ENCODE assay signal across 1 cellular context in the genomic region with DNA sequence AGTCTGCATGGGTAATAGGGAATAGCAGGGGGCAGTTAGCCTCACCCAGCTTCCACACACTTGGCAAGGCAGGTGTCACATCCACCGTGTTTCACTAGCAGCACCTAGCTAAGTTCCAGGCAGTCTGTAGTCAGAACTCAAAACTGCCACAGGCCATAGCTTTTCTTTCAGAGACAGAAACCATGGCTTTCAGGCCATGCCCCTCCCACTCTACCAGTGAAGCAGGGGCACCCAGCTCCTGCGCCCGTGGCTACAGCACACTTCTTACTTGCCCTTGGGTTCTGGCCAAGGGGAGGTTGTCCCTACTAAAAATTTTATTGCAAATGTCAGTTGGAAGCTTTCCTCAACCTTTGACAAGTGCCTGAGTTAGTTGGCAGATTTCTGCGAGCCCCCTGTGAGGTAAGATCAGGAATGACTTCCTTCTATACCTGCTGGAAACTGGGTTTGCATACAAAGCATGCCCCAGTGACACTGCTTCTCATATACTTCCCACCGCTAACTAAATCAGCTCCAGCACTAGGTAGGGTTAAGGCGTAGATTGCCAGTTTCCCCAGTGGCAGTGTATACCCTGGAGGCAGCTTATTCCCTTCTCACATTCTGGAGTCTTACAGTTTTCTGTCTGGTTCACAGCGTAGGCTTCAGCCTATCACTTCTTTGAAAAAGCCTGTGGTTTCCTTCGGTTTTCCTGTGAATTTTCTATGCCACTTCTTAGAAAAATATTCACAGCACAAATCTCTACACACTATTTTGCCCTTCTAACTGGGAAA.
TF ChIP-seq lines count a peak whose summit lies in the region.

No MANE protein-coding gene starts in this region.

TF ChIP-seq in WTC11, 78 proteins besides CTCF, POLR2A, EP300 and RAD21 (continued from another document):
- TF ChIP-seq, protein P1, sequence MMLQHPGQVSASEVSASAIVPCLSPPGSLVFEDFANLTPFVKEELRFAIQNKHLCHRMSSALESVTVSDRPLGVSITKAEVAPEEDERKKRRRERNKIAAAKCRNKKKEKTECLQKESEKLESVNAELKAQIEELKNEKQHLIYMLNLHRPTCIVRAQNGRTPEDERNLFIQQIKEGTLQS (CRISPR knock-in tag; conservative IDR thresholded peaks at IDR 0.05): no peak
- TF ChIP-seq, protein P2, sequence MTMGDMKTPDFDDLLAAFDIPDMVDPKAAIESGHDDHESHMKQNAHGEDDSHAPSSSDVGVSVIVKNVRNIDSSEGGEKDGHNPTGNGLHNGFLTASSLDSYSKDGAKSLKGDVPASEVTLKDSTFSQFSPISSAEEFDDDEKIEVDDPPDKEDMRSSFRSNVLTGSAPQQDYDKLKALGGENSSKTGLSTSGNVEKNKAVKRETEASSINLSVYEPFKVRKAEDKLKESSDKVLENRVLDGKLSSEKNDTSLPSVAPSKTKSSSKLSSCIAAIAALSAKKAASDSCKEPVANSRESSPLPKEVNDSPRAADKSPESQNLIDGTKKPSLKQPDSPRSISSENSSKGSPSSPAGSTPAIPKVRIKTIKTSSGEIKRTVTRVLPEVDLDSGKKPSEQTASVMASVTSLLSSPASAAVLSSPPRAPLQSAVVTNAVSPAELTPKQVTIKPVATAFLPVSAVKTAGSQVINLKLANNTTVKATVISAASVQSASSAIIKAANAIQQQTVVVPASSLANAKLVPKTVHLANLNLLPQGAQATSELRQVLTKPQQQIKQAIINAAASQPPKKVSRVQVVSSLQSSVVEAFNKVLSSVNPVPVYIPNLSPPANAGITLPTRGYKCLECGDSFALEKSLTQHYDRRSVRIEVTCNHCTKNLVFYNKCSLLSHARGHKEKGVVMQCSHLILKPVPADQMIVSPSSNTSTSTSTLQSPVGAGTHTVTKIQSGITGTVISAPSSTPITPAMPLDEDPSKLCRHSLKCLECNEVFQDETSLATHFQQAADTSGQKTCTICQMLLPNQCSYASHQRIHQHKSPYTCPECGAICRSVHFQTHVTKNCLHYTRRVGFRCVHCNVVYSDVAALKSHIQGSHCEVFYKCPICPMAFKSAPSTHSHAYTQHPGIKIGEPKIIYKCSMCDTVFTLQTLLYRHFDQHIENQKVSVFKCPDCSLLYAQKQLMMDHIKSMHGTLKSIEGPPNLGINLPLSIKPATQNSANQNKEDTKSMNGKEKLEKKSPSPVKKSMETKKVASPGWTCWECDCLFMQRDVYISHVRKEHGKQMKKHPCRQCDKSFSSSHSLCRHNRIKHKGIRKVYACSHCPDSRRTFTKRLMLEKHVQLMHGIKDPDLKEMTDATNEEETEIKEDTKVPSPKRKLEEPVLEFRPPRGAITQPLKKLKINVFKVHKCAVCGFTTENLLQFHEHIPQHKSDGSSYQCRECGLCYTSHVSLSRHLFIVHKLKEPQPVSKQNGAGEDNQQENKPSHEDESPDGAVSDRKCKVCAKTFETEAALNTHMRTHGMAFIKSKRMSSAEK (CRISPR knock-in tag; IDR thresholded peaks at IDR 0.05; ENCODE audit: borderline replicate concordance): no peak
- TF ChIP-seq NR3C1 (CRISPR knock-in tag; conservative IDR thresholded peaks at IDR 0.05; ENCODE audit: low read depth) (no peak), RELA (CRISPR knock-in tag; IDR thresholded peaks at IDR 0.05; ENCODE audit: borderline replicate concordance) (no peak), ESRRA (CRISPR knock-in tag; IDR thresholded peaks at IDR 0.05; ENCODE audit: borderline replicate concordance) (no peak), TEAD1 (CRISPR knock-in tag; IDR thresholded peaks at IDR 0.05) (no peak)
TF ChIP-seq in WTC11: peak in this region for 0.
